Comparison of ENCODE assay signal across 19 cellular contexts in the genomic region with DNA sequence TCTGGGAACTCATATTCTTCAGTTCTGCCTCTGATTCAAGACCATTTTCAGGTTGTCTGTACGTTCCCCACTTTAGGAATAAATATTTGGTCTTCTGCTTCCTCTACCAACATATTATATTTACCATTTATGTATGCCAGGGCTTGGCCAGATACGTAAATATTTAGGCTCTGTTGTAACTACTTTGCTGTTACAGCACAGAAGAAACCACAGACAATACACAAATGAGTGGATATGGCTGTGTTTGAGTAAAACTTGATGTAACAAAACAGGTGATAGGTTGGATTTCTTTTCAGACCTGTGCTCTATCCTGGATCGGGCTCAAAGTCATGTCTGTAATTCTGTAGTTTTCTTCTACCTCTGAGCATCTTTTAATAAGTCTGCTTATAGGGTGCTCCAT. TPM values are rescaled to one million over a fixed set of nuclear protein-coding genes. Genes with fewer than 3 reads are reported as not detected.
DNase-seq lines count a peak whose midpoint lies in the region; ATAC-seq and TF ChIP-seq lines count a peak whose summit lies in the region.
"Had no signal": no experiment of that assay in that cellular context is flagged by ENCODE, and none has a peak within 500 bp of the region (broad histone marks: within the 10 kb centered on the region; RNA-seq: fewer than 3 reads in every experiment).

No MANE protein-coding gene starts in this region.

- intact Hi-C loops in CD8-positive, alpha-beta T cell (cut with DNase I, micrococcal nuclease) = loop anchor here (5.0 kb wide), 1 partner anchor 36 kb away; a partner anchor contains a TSS
- intact Hi-C loops in naive thymus-derived CD4-positive, alpha-beta T cell (cut with micrococcal nuclease) = loop anchor here in 1 of 2 donors (5.0 kb wide), 1 partner anchor 36 kb away; a partner anchor contains a TSS
- intact Hi-C loops in MCF 10A (cut with micrococcal nuclease) = no loop called here

- H3K27ac ChIP-seq in CD8-positive, alpha-beta T cell (ENCODE audit: low read depth, low read length) = no peak overlapping the region
- peak overlapping the region; percentile 45 for H3K27ac ChIP-seq in naive thymus-derived CD4-positive, alpha-beta T cell (ENCODE audit: low read depth, low read length)
- H3K27ac ChIP-seq: ovary, thyroid gland had no signal

- POLR2A ChIA-PET in CD8-positive, alpha-beta T cell (lab: Charles Lee) = interaction anchor here (0.8 to 0.9 kb wide), 2 partner anchors 20 to 26 kb away, joined by 3 read pairs; no protein-coding TSS in a partner anchor
- POLR2A ChIA-PET in naive thymus-derived CD4-positive, alpha-beta T cell (lab: Charles Lee) = interaction anchor here (0.7 to 1.8 kb wide), 2 partner anchors 27 to 151 kb away, joined by 4 to 5 read pairs; no protein-coding TSS in a partner anchor
- POLR2A ChIA-PET in MCF 10A (lab: Yijun Ruan, JAX) = no interaction called here

- peaks cover 15% of the 10 kb centered on the region for H3K36me3 ChIP-seq in CD8-positive, alpha-beta T cell (ENCODE audit: insufficient read depth, low read length)
- H3K36me3 ChIP-seq in naive thymus-derived CD4-positive, alpha-beta T cell (ENCODE audit: control insufficient read depth in 2 of 3, insufficient read depth in 3 of 3, low read length in 3 of 3) = peaks cover 9 to 33% (median 22%) of the 10 kb centered on the region in 3 experiments
- H3K36me3 ChIP-seq: ovary had no signal

- peaks cover 67% of the 10 kb centered on the region for H3K4me1 Mint-ChIP-seq in CD8-positive, alpha-beta T cell (ENCODE audit: low read depth)
- H3K4me1 Mint-ChIP-seq in activated naive CD8-positive, alpha-beta T cell (ENCODE audit: low read depth) = peaks cover 62% of the 10 kb centered on the region
- H3K4me1 Mint-ChIP-seq in naive thymus-derived CD4-positive, alpha-beta T cell = peaks cover 33 to 77% (median 60%) of the 10 kb centered on the region in 7 donors
- no peaks in the 10 kb centered on the region for H3K4me1 Mint-ChIP-seq in MCF 10A (ENCODE audit: insufficient read depth, unreplicated experiment)

- no peak for TF ChIP-seq CTCF in CD8-positive, alpha-beta T cell (IDR thresholded peaks at IDR 0.05)
- TF ChIP-seq CTCF in MCF 10A (IDR thresholded peaks at IDR 0.05; ENCODE audit: unreplicated experiment) = no peak

- H3K4me3 Mint-ChIP-seq in CD8-positive, alpha-beta T cell = peak overlapping the region; percentile 2
- no peak overlapping the region for H3K4me3 Mint-ChIP-seq in activated naive CD8-positive, alpha-beta T cell
- peak overlapping the region in 6 of 10 donors; percentile 25 to 51 (median 36) for H3K4me3 Mint-ChIP-seq in naive thymus-derived CD4-positive, alpha-beta T cell
- H3K4me3 Mint-ChIP-seq in MCF 10A (ENCODE audit: unreplicated experiment) = no peak overlapping the region

- H3K27ac Mint-ChIP-seq in CD8-positive, alpha-beta T cell = peak overlapping the region; percentile 55
- peak overlapping the region; percentile 90 for H3K27ac Mint-ChIP-seq in activated naive CD8-positive, alpha-beta T cell
- H3K27ac Mint-ChIP-seq in naive thymus-derived CD4-positive, alpha-beta T cell = peak overlapping the region; percentile 34 to 88 (median 67)
- no peak overlapping the region for H3K27ac Mint-ChIP-seq in MCF 10A (ENCODE audit: low read depth, unreplicated experiment)

- H3K27me3 ChIP-seq in CD8-positive, alpha-beta T cell (ENCODE audit: insufficient read depth, low read length) = no peaks in the 10 kb centered on the region
- no peaks in the 10 kb centered on the region for H3K27me3 ChIP-seq in naive thymus-derived CD4-positive, alpha-beta T cell (ENCODE audit: control insufficient read depth in 2 of 2, insufficient read depth in 2 of 2, low read length in 2 of 2)
- H3K27me3 ChIP-seq: BE2C, ovary, thyroid gland had no signal

- H3K9me3 ChIP-seq in CD8-positive, alpha-beta T cell (ENCODE audit: low read length) = no peaks in the 10 kb centered on the region
- no peaks in the 10 kb centered on the region for H3K9me3 ChIP-seq in naive thymus-derived CD4-positive, alpha-beta T cell (ENCODE audit: control insufficient read depth in 2 of 3, low read length in 3 of 3)
- H3K9me3 ChIP-seq: BE2C, ovary, SK-N-SH, thyroid gland had no signal

- H3K36me3 Mint-ChIP-seq in CD8-positive, alpha-beta T cell = peaks cover 69% of the 10 kb centered on the region
- peaks cover 16% of the 10 kb centered on the region for H3K36me3 Mint-ChIP-seq in activated naive CD8-positive, alpha-beta T cell
- H3K36me3 Mint-ChIP-seq in naive thymus-derived CD4-positive, alpha-beta T cell = peaks cover 0 to 27% (median 11%) of the 10 kb centered on the region in 5 donors
- H3K36me3 Mint-ChIP-seq in MCF 10A (ENCODE audit: insufficient read depth, unreplicated experiment) = peaks cover 47% of the 10 kb centered on the region

- H3K4me1 ChIP-seq in CD8-positive, alpha-beta T cell (ENCODE audit: insufficient read depth, low read length) = peaks cover 42% of the 10 kb centered on the region
- peaks cover 17 to 18% of the 10 kb centered on the region in 2 donors for H3K4me1 ChIP-seq in naive thymus-derived CD4-positive, alpha-beta T cell (ENCODE audit: control insufficient read depth in 2 of 2, insufficient read depth in 2 of 2, low read length in 2 of 2)
- H3K4me1 ChIP-seq: BE2C had no signal

- no TSS peak for BruUV-seq in MCF 10A (replicated peaks; lab: Mats Ljungman, UMichigan)

- peak; percentile 27 for ATAC-seq in CD8-positive, alpha-beta T cell
- peak; percentile 69 for ATAC-seq in HG02610 (IDR thresholded peaks at IDR 0.05; ENCODE audit: unreplicated experiment)
- ATAC-seq in naive thymus-derived CD4-positive, alpha-beta T cell = peak; percentile 54

- H3K27me3 Mint-ChIP-seq in CD8-positive, alpha-beta T cell (ENCODE audit: low read depth) = no peaks in the 10 kb centered on the region
- H3K27me3 Mint-ChIP-seq in activated naive CD8-positive, alpha-beta T cell = no peaks in the 10 kb centered on the region
- no peaks in the 10 kb centered on the region for H3K27me3 Mint-ChIP-seq in naive thymus-derived CD4-positive, alpha-beta T cell
- no peaks in the 10 kb centered on the region for H3K27me3 Mint-ChIP-seq in MCF 10A (ENCODE audit: insufficient read depth, unreplicated experiment)

- DNase-seq in CD8-positive, alpha-beta T cell = no peak
- DNase-seq in naive thymus-derived CD4-positive, alpha-beta T cell = no peak
- no peak for DNase-seq in hypothalamus (lab: John Stamatoyannopoulos, UW)
- DNase-seq in MCF 10A (ENCODE audit: unreplicated experiment) = no peak
- no peak for DNase-seq in SHP77 (lab: John Stamatoyannopoulos, UW)
- DNase-seq: BE2C; caudate nucleus; DMS79; effector CD4-positive, alpha-beta T cell; KBM-7; midbrain; NCI-H1048; ovary; SK-N-SH; stimulated activated CD4-positive, alpha-beta T cell treated with anti-CD3 and anti-CD28 coated beads, Interleukin-4, amount 100 ng/mL, for 1 hour; stimulated activated CD8-positive, alpha-beta memory T cell treated with anti-CD3 and anti-CD28 coated beads, Interleukin-4, amount 100 ng/mL, for 48 hours; thyroid gland had no signal

- no peaks in the 10 kb centered on the region for H3K9me3 Mint-ChIP-seq in CD8-positive, alpha-beta T cell
- no peaks in the 10 kb centered on the region for H3K9me3 Mint-ChIP-seq in activated naive CD8-positive, alpha-beta T cell (ENCODE audit: low read depth)
- peaks cover 0 to 3% (median 0%) of the 10 kb centered on the region in 11 donors for H3K9me3 Mint-ChIP-seq in naive thymus-derived CD4-positive, alpha-beta T cell
- no peaks in the 10 kb centered on the region for H3K9me3 Mint-ChIP-seq in MCF 10A (ENCODE audit: unreplicated experiment)

- H3K4me3 ChIP-seq in CD8-positive, alpha-beta T cell (ENCODE audit: low read depth, low read length) = no peak overlapping the region
- no peak overlapping the region for H3K4me3 ChIP-seq in naive thymus-derived CD4-positive, alpha-beta T cell (ENCODE audit: low read length)
- H3K4me3 ChIP-seq: ovary, thyroid gland had no signal

- CTCF ChIA-PET in CD8-positive, alpha-beta T cell (lab: Charles Lee) = interaction anchor here (1.7 kb wide), 1 partner anchor 289 kb away, joined by 4 read pairs; no protein-coding TSS in a partner anchor
- CTCF ChIA-PET in naive thymus-derived CD4-positive, alpha-beta T cell (lab: Charles Lee) = interaction anchor here (0.6 to 1.0 kb wide), 2 partner anchors 289 to 957 kb away, joined by 3 read pairs; no protein-coding TSS in a partner anchor
- CTCF ChIA-PET in MCF 10A (lab: Yijun Ruan, JAX) = no interaction called here

RNA-seq across cellular contexts. Expression of a gene that starts 37.5 kb away (rescaled TPM):
- total RNA-seq in CD8-positive, alpha-beta T cell = 100 to 1,000 TPM; 299 TPM
- 100 to 1,000 TPM; 202 to 287 (median 223) TPM for total RNA-seq in naive thymus-derived CD4-positive, alpha-beta T cell
- polyA plus RNA-seq in naive thymus-derived CD4-positive, alpha-beta T cell = 100 to 1,000 TPM; 482 to 596 TPM
- 180 and 232 TPM in 2 replicates for total RNA-seq in MCF 10A (2022)

RNA-seq across cellular contexts. Expression of a gene that starts 38.6 kb away (rescaled TPM):
- total RNA-seq in CD8-positive, alpha-beta T cell = 10 to 100 TPM; 40.1 to 45.9 TPM
- 10 to 100 TPM; 45.2 to 80.9 (median 69.0) TPM for total RNA-seq in naive thymus-derived CD4-positive, alpha-beta T cell
- 10 to 100 TPM; 25.5 to 48.9 TPM for polyA plus RNA-seq in naive thymus-derived CD4-positive, alpha-beta T cell
- 48.1 and 54.5 TPM in 2 replicates for total RNA-seq in MCF 10A (2022)

Comparison
In these comparisons a context has a peak if more than half of its experiments do, and no peak if none do; other contexts are left out.
1. H3K4me3 Mint-ChIP-seq: peak in CD8-positive, alpha-beta T cell (single experiment) and naive thymus-derived CD4-positive, alpha-beta T cell (6 of 10); none in activated naive CD8-positive, alpha-beta T cell (single experiment) and MCF 10A (single experiment).
2. Peak in every context shown above with its lines, with median percentiles within 50 percentile points of each other: ATAC-seq.